In the genomic region with DNA sequence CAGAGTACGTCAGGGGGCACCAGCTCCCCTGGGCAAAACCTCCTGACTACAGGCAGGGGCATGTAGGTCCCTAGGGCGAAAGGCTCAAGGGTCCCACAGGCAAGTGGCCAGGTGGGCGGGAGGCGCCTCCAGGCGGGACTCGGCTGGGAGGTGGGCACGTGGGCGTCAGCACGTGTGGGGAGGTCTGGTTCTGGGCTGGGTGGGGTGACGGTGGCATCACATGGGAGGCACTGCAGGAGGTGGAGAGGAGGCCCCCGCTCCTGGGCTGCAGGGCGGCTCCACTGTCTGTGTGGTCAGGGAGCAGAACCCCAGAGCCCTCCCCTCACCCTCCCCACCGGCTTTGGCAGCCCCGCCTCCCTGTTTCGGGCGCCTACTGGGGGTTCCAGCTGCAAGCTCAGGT, we compare ENCODE assay signal across 2 cellular contexts.
TF ChIP-seq lines count a peak whose summit lies in the region.

No MANE protein-coding gene starts in this region.

TF ChIP-seq in HEK293, 187 proteins besides CTCF, POLR2A, EP300 and RAD21 (continued from another document):
- no peak for TF ChIP-seq ZSCAN30 (tag by site-specific recombination; IDR thresholded peaks at IDR 0.05)
- peak; percentile 67 for TF ChIP-seq KLF1 (tag by site-specific recombination; IDR thresholded peaks at IDR 0.05)
- TF ChIP-seq ZFHX2 (tag by site-specific recombination; conservative IDR thresholded peaks at IDR 0.05), result peak; percentile 93
- TF ChIP-seq GLIS1 (tag by site-specific recombination; IDR thresholded peaks at IDR 0.05), result peak; percentile 90
- no peak for TF ChIP-seq BCL11A (tag by site-specific recombination; IDR thresholded peaks at IDR 0.05; ENCODE audit: low read depth)
- TF ChIP-seq ZNF792 (tag by site-specific recombination; IDR thresholded peaks at IDR 0.05), result no peak
- no peak for TF ChIP-seq ZNF791 (tag by site-specific recombination; IDR thresholded peaks at IDR 0.05)
- TF ChIP-seq ZNF221 (tag by site-specific recombination; IDR thresholded peaks at IDR 0.05; ENCODE audit: borderline replicate concordance), result no peak
- TF ChIP-seq MEIS1 (CRISPR knock-in tag; IDR thresholded peaks at IDR 0.05; ENCODE audit: borderline replicate concordance), result no peak
- no peak for TF ChIP-seq ZNF148 (tag by site-specific recombination; IDR thresholded peaks at IDR 0.05; ENCODE audit: borderline replicate concordance)
- TF ChIP-seq ZNF211 (tag by site-specific recombination; IDR thresholded peaks at IDR 0.05; ENCODE audit: low read depth), result no peak
- TF ChIP-seq SP2 (tag by site-specific recombination; IDR thresholded peaks at IDR 0.05), result peak; percentile 14
- no peak for TF ChIP-seq KLF16 (tag by site-specific recombination; IDR thresholded peaks at IDR 0.05)
- TF ChIP-seq, protein P1, sequence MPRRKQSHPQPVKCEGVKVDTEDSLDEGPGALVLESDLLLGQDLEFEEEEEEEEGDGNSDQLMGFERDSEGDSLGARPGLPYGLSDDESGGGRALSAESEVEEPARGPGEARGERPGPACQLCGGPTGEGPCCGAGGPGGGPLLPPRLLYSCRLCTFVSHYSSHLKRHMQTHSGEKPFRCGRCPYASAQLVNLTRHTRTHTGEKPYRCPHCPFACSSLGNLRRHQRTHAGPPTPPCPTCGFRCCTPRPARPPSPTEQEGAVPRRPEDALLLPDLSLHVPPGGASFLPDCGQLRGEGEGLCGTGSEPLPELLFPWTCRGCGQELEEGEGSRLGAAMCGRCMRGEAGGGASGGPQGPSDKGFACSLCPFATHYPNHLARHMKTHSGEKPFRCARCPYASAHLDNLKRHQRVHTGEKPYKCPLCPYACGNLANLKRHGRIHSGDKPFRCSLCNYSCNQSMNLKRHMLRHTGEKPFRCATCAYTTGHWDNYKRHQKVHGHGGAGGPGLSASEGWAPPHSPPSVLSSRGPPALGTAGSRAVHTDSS (tag by site-specific recombination; IDR thresholded peaks at IDR 0.05), result no peak
- no peak for TF ChIP-seq ZNF747 (tag by site-specific recombination; IDR thresholded peaks at IDR 0.05)
- no peak for TF ChIP-seq ZNF223 (tag by site-specific recombination; IDR thresholded peaks at IDR 0.05)
- no peak for TF ChIP-seq ZNF155 (tag by site-specific recombination; IDR thresholded peaks at IDR 0.05)
- TF ChIP-seq SALL2 (tag by site-specific recombination; IDR thresholded peaks at IDR 0.05; ENCODE audit: borderline replicate concordance), result no peak
- TF ChIP-seq ZBTB21 (tag by site-specific recombination; IDR thresholded peaks at IDR 0.05), result no peak
- TF ChIP-seq ZBTB17 (tag by site-specific recombination; IDR thresholded peaks at IDR 0.05), result no peak
- TF ChIP-seq ZNF248 (tag by site-specific recombination; IDR thresholded peaks at IDR 0.05), result no peak
- no peak for TF ChIP-seq ZNF843 (tag by site-specific recombination; IDR thresholded peaks at IDR 0.05)
- no peak for TF ChIP-seq ZNF394 (tag by site-specific recombination; IDR thresholded peaks at IDR 0.05; ENCODE audit: borderline replicate concordance)
- no peak for TF ChIP-seq ZNF214 (tag by site-specific recombination; IDR thresholded peaks at IDR 0.05; ENCODE audit: borderline replicate concordance)
- TF ChIP-seq KLF7 (tag by site-specific recombination; IDR thresholded peaks at IDR 0.05; ENCODE audit: borderline replicate concordance), result no peak
- no peak for TF ChIP-seq ZNF777 (tag by site-specific recombination; IDR thresholded peaks at IDR 0.05; ENCODE audit: borderline replicate concordance)

TF ChIP-seq in H1, 55 proteins besides CTCF, POLR2A, EP300 and RAD21 (continued from another document):
- TF ChIP-seq TAF1 (IDR thresholded peaks at IDR 0.05; ENCODE audit: low read depth, low read length), result no peak
- TF ChIP-seq, protein P2, sequence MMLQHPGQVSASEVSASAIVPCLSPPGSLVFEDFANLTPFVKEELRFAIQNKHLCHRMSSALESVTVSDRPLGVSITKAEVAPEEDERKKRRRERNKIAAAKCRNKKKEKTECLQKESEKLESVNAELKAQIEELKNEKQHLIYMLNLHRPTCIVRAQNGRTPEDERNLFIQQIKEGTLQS (IDR thresholded peaks at IDR 0.05; ENCODE audit: insufficient read depth, low read depth, low read length), result no peak
- no peak for TF ChIP-seq CHD1 (IDR thresholded peaks at IDR 0.05; ENCODE audit: low read depth, low read length)
TF ChIP-seq in H1: peak in this region for 0.
